Comparison of ENCODE assay signal across 31 cellular contexts in genomic region chr7:2499181-2499580, GRCh38. TPM values are rescaled to one million over a fixed set of nuclear protein-coding genes. Genes with fewer than 3 reads are reported as not detected.
"Had no signal": no experiment of that assay in that cellular context is flagged by ENCODE, and none has a peak within 500 bp of the region (broad histone marks: within the 10 kb centered on the region; RNA-seq: fewer than 3 reads in every experiment).

No MANE protein-coding gene starts in this region.

- H3K4me1 ChIP-seq: pancreas, sigmoid colon had no signal

- H3K27me3 Mint-ChIP-seq: activated naive CD8-positive, alpha-beta T cell had no signal

- H3K27me3 ChIP-seq: hepatocyte, pancreas, upper lobe of left lung, vagina had no signal

- H3K9me3 ChIP-seq: gastrocnemius medialis, pancreas, prostate gland, sigmoid colon, upper lobe of left lung, vagina had no signal

- H3K4me1 Mint-ChIP-seq: activated CD8-positive, alpha-beta memory T cell treated with anti-CD3 and anti-CD28 coated beads, Interleukin-2, amount 10 ng/mL, durations not matched to agents 7 days and 5 days had no signal

- H3K4me3 Mint-ChIP-seq: activated B cell treated with CpG ODN at 0.5 μM for 24 hours; activated CD8-positive, alpha-beta memory T cell treated with anti-CD3 and anti-CD28 coated beads, Interleukin-2, amount 10 ng/mL, durations not matched to agents 7 days and 5 days; activated CD8-positive, alpha-beta T cell treated with anti-CD3 and anti-CD28 coated beads for 36 hours; activated naive CD8-positive, alpha-beta T cell; nephron progenitor cell; stimulated activated memory B cell treated with anti-CD40 and anti-IgM and Interleukin-4, amounts not matched to agents 10 μg/mL and 1 μg/mL and 100 μg/mL, for 72 hours; stimulated activated naive CD8-positive, alpha-beta T cell treated with anti-CD3 and anti-CD28 coated beads, Interleukin-15, amount 100 ng/mL, for 72 hours had no signal

- ATAC-seq: activated CD8-positive, alpha-beta memory T cell treated with anti-CD3 and anti-CD28 coated beads, Interleukin-2, amount 10 ng/mL, durations not matched to agents 7 days and 5 days; activated CD8-positive, alpha-beta T cell treated with anti-CD3 and anti-CD28 coated beads for 36 hours; gastrocnemius medialis; left cardiac atrium; left ventricle myocardium superior; pancreas; stimulated activated memory B cell treated with anti-CD40 and anti-IgM and Interleukin-4, amounts not matched to agents 10 μg/mL and 1 μg/mL and 100 μg/mL, for 72 hours; stimulated activated naive CD8-positive, alpha-beta T cell treated with anti-CD3 and anti-CD28 coated beads, Interleukin-15, amount 100 ng/mL, for 72 hours had no signal

- H3K27ac ChIP-seq: gastrocnemius medialis, hepatocyte, pancreas, prostate gland, sigmoid colon, upper lobe of left lung, vagina had no signal

- H3K4me3 ChIP-seq: gastrocnemius medialis, hepatocyte, pancreas, prostate gland, sigmoid colon, upper lobe of left lung, vagina had no signal

- H3K27ac Mint-ChIP-seq: activated B cell treated with CpG ODN at 0.5 μM for 24 hours; activated CD8-positive, alpha-beta memory T cell treated with anti-CD3 and anti-CD28 coated beads, Interleukin-2, amount 10 ng/mL, durations not matched to agents 7 days and 5 days; activated CD8-positive, alpha-beta T cell treated with anti-CD3 and anti-CD28 coated beads for 36 hours; activated naive CD8-positive, alpha-beta T cell; activated T-helper 2 cell treated with anti-CD3 and anti-CD28 coated beads, Interferon-gamma antibody, Interleukin-2, Interleukin-4, amounts not matched to agents 10 μg/mL and 5 μg/mL and 100 μg/mL, durations not matched to agents 14 hours and 24 hours and 36 hours; nephron progenitor cell; stimulated activated memory B cell treated with anti-CD40 and anti-IgM and Interleukin-4, amounts not matched to agents 10 μg/mL and 1 μg/mL and 100 μg/mL, for 72 hours; stimulated activated naive CD8-positive, alpha-beta T cell treated with anti-CD3 and anti-CD28 coated beads, Interleukin-15, amount 100 ng/mL, for 72 hours had no signal

- H3K36me3 ChIP-seq: gastrocnemius medialis, pancreas, prostate gland, sigmoid colon, upper lobe of left lung, vagina had no signal

- H3K36me3 Mint-ChIP-seq: activated CD8-positive, alpha-beta memory T cell treated with anti-CD3 and anti-CD28 coated beads, Interleukin-2, amount 10 ng/mL, durations not matched to agents 7 days and 5 days; activated naive CD8-positive, alpha-beta T cell; stimulated activated memory B cell treated with anti-CD40 and anti-IgM and Interleukin-4, amounts not matched to agents 10 μg/mL and 1 μg/mL and 100 μg/mL, for 72 hours had no signal

- DNase-seq: activated B cell treated with CpG ODN at 0.5 μM for 24 hours; activated CD4-positive, alpha-beta T cell treated with anti-CD3 and anti-CD28 coated beads, Interleukin-2, amount 50 U/mL, for 1 hour; activated CD8-positive, alpha-beta memory T cell treated with anti-CD3 and anti-CD28 coated beads, Interleukin-2, amount 10 ng/mL, durations not matched to agents 7 days and 5 days; activated CD8-positive, alpha-beta T cell treated with anti-CD3 and anti-CD28 coated beads for 36 hours; activated T-cell treated with anti-CD3 and anti-CD28 coated beads, Interleukin-2, amount 50 U/mL, for 48 hours; dermis blood vessel endothelial cell; effector CD8-positive, alpha-beta T cell; erythroblast; gastrocnemius medialis; left cardiac atrium; left ventricle myocardium superior; mammary epithelial cell; nephron progenitor cell; sigmoid colon; small intestine; stimulated activated CD4-positive, alpha-beta T cell treated with anti-CD3 and anti-CD28 coated beads, Interleukin-4, amount 100 ng/mL, for 4 hours; stimulated activated CD8-positive, alpha-beta memory T cell treated with anti-CD3 and anti-CD28 coated beads, Interleukin-4, amount 100 ng/mL, for 48 hours; stimulated activated naive CD8-positive, alpha-beta T cell treated with anti-CD3 and anti-CD28 coated beads, Interleukin-15, amount 100 ng/mL, for 72 hours; T1000 had no signal

- H3K79me2 ChIP-seq: hepatocyte had no signal

- H3K9me3 Mint-ChIP-seq: activated B cell treated with CpG ODN at 0.5 μM for 24 hours; activated CD8-positive, alpha-beta T cell treated with anti-CD3 and anti-CD28 coated beads for 36 hours; activated T-helper 2 cell treated with anti-CD3 and anti-CD28 coated beads, Interferon-gamma antibody, Interleukin-2, Interleukin-4, amounts not matched to agents 10 μg/mL and 5 μg/mL and 100 μg/mL, durations not matched to agents 14 hours and 24 hours and 36 hours; nephron progenitor cell; stimulated activated memory B cell treated with anti-CD40 and anti-IgM and Interleukin-4, amounts not matched to agents 10 μg/mL and 1 μg/mL and 100 μg/mL, for 72 hours; stimulated activated naive CD8-positive, alpha-beta T cell treated with anti-CD3 and anti-CD28 coated beads, Interleukin-15, amount 100 ng/mL, for 72 hours had no signal

- H2AFZ ChIP-seq: hepatocyte had no signal

- H3K4me2 ChIP-seq: hepatocyte had no signal

RNA-seq across cellular contexts. Expression of gene GRIFIN, which starts 23.0 kb away (rescaled TPM):
- total RNA-seq: activated B cell treated with CpG ODN at 0.5 μM for 24 hours; activated CD8-positive, alpha-beta memory T cell treated with anti-CD3 and anti-CD28 coated beads, Interleukin-2, amount 10 ng/mL, durations not matched to agents 7 days and 5 days; activated CD8-positive, alpha-beta T cell treated with anti-CD3 and anti-CD28 coated beads for 36 hours; activated T-helper 2 cell treated with anti-CD3 and anti-CD28 coated beads, Interferon-gamma antibody, Interleukin-2, Interleukin-4, amounts not matched to agents 10 μg/mL and 5 μg/mL and 100 μg/mL, durations not matched to agents 14 hours and 24 hours and 36 hours; dermis blood vessel endothelial cell; gastrocnemius medialis; hepatocyte; left cardiac atrium; left ventricle myocardium superior; mammary epithelial cell; mucosa of gallbladder; pancreas; prostate gland; sigmoid colon; upper lobe of left lung; vagina had no signal
- polyA plus RNA-seq: adipose tissue, hepatocyte, keratinocyte, mammary epithelial cell, pancreas, sigmoid colon, small intestine, thymus had no signal
